In genomic region chr19:17048885-17049453, GRCh38 we compare ENCODE assay signal across 17 cellular contexts.
"Had no signal": no experiment of that assay in that cellular context is flagged by ENCODE, and none has a peak within 500 bp of the region (broad histone marks: within the 10 kb centered on the region; RNA-seq: fewer than 3 reads in every experiment).

No MANE protein-coding gene starts in this region.

- H3K27ac Mint-ChIP-seq: dendritic cell treated with granulocyte-macrophage colony-stimulating factor and Interleukin-4, amounts not matched to agents 40 ng/mL and 50 ng/mL, for 4 days; nephron had no signal

- H3K4me3 Mint-ChIP-seq: dendritic cell treated with granulocyte-macrophage colony-stimulating factor and Interleukin-4, amounts not matched to agents 40 ng/mL and 50 ng/mL, for 4 days; naive B cell; nephron; stimulated activated effector memory CD8-positive, alpha-beta T cell treated with anti-CD3 and anti-CD28 coated beads, Interleukin-12 subunit alpha, Interleukin-12 subunit beta, amount 100 ng/mL, for 72 hours had no signal

- H3K4me1 ChIP-seq: esophagus squamous epithelium, gastroesophageal sphincter, tibial artery, uterus had no signal

- H3K9me3 ChIP-seq: esophagus squamous epithelium, gastroesophageal sphincter, tibial artery, upper lobe of left lung, uterus had no signal

- H3K27me3 Mint-ChIP-seq: naive B cell had no signal

- H3K4me3 ChIP-seq: esophagus squamous epithelium, gastroesophageal sphincter, smooth muscle cell, tibial artery, upper lobe of left lung, uterus had no signal

- ATAC-seq: gastroesophageal sphincter; left lobe of liver; stimulated activated effector memory CD8-positive, alpha-beta T cell treated with anti-CD3 and anti-CD28 coated beads, Interleukin-12 subunit alpha, Interleukin-12 subunit beta, amount 100 ng/mL, for 72 hours; stimulated activated naive CD8-positive, alpha-beta T cell treated with anti-CD3 and anti-CD28 coated beads, Interleukin-15, Interleukin-2, amounts not matched to agents 100 U/mL and 50 U/mL, for 24 hours had no signal

- H3K27ac ChIP-seq: esophagus squamous epithelium, gastroesophageal sphincter, tibial artery, upper lobe of left lung had no signal

- H3K27me3 ChIP-seq: gastroesophageal sphincter, upper lobe of left lung, uterus had no signal

- H3K9me3 Mint-ChIP-seq: dendritic cell treated with granulocyte-macrophage colony-stimulating factor and Interleukin-4, amounts not matched to agents 40 ng/mL and 50 ng/mL, for 4 days; naive B cell; nephron; stimulated activated effector memory CD8-positive, alpha-beta T cell treated with anti-CD3 and anti-CD28 coated beads, Interleukin-12 subunit alpha, Interleukin-12 subunit beta, amount 100 ng/mL, for 72 hours had no signal

- H3K4me2 ChIP-seq: smooth muscle cell had no signal

- H3K4me1 Mint-ChIP-seq: naive B cell; nephron; stimulated activated effector memory CD8-positive, alpha-beta T cell treated with anti-CD3 and anti-CD28 coated beads, Interleukin-12 subunit alpha, Interleukin-12 subunit beta, amount 100 ng/mL, for 72 hours had no signal

- H3K36me3 ChIP-seq: uterus had no signal

- DNase-seq: esophagus squamous epithelium; glutamatergic neuron; islet precursor cell; naive B cell; right cardiac atrium; stimulated activated CD4-positive, alpha-beta T cell treated with anti-CD3 and anti-CD28 coated beads, Interleukin-2, amount 100 ng/mL, for 48 hours; stimulated activated CD8-positive, alpha-beta memory T cell treated with anti-CD3 and anti-CD28 coated beads, Interleukin-4, amount 100 ng/mL, for 48 hours; stimulated activated naive CD8-positive, alpha-beta T cell treated with anti-CD3 and anti-CD28 coated beads, Interleukin-15, Interleukin-2, amounts not matched to agents 100 U/mL and 50 U/mL, for 24 hours; tibial artery had no signal
